Comparison of ENCODE assay signal across 14 cellular contexts in genomic region chrX:129934461-129934860, GRCh38.
"Had no signal": no experiment of that assay in that cellular context is flagged by ENCODE, and none has a peak within 500 bp of the region (broad histone marks: within the 10 kb centered on the region; RNA-seq: fewer than 3 reads in every experiment).

No MANE protein-coding gene starts in this region.

- DNase-seq: activated CD8-positive, alpha-beta memory T cell treated with anti-CD3 and anti-CD28 coated beads, Interleukin-2, amount 50 U/mL, for 48 hours; activated CD8-positive, alpha-beta T cell treated with anti-CD3 and anti-CD28 coated beads for 36 hours; activated naive CD4-positive, alpha-beta T cell treated with Interleukin-2 at 50 U/mL for 16 hours; foreskin keratinocyte; heart right ventricle; left ventricle myocardium inferior; mesenchymal stem cell; pancreas; stimulated activated CD4-positive, alpha-beta T cell treated with anti-CD3 and anti-CD28 coated beads, Interleukin-15, amount 100 ng/mL, for 24 hours; stimulated activated CD4-positive, alpha-beta T cell treated with anti-CD3 and anti-CD28 coated beads, Interleukin-4, amount 100 ng/mL, for 24 hours; SW 1271 had no signal

- H3K9me3 ChIP-seq: heart right ventricle, left ventricle myocardium inferior, pancreas had no signal

- H3K27ac Mint-ChIP-seq: activated CD8-positive, alpha-beta T cell treated with anti-CD3 and anti-CD28 coated beads for 36 hours; activated T-helper 1 cell treated with anti-CD3 and anti-CD28 coated beads, Interleukin-12 subunit alpha, Interleukin-12 subunit beta, Interleukin-2, Interleukin-4 antibody, amounts not matched to agents 30 ng/mL and 10 ng/mL and 1 ng/mL, durations not matched to agents 14 hours and 24 hours and 36 hours; stimulated activated naive CD8-positive, alpha-beta T cell treated with anti-CD3 and anti-CD28 coated beads, Interleukin-15, Interleukin-2, amounts not matched to agents 100 ng/mL and 50 ng/mL, for 24 hours; T-helper 2 cell treated with Interferon-gamma antibody and Interleukin-4, amounts not matched to agents 5 μg/mL and 100 μg/mL, for 36 hours had no signal

- H3K4me3 ChIP-seq: heart right ventricle, left ventricle myocardium inferior, pancreas had no signal

- H3K9me3 Mint-ChIP-seq: activated CD8-positive, alpha-beta T cell treated with anti-CD3 and anti-CD28 coated beads for 36 hours; activated T-helper 1 cell treated with anti-CD3 and anti-CD28 coated beads, Interleukin-12 subunit alpha, Interleukin-12 subunit beta, Interleukin-2, Interleukin-4 antibody, amounts not matched to agents 30 ng/mL and 10 ng/mL and 1 ng/mL, durations not matched to agents 14 hours and 24 hours and 36 hours; stimulated activated naive CD8-positive, alpha-beta T cell treated with anti-CD3 and anti-CD28 coated beads, Interleukin-15, Interleukin-2, amounts not matched to agents 100 ng/mL and 50 ng/mL, for 24 hours; T-helper 2 cell treated with Interferon-gamma antibody and Interleukin-4, amounts not matched to agents 5 μg/mL and 100 μg/mL, for 36 hours had no signal
